ENCODE assay signal across 8 cellular contexts in genomic region chr7:20783716-20784310, GRCh38.
DNase-seq lines count a peak whose midpoint lies in the region; ATAC-seq, FAIRE-seq and TF ChIP-seq lines count a peak whose summit lies in the region.

No MANE protein-coding gene starts in this region.

- peak overlapping the region; percentile 94 for H3K27ac ChIP-seq in HUES48 (ENCODE audit: low read depth, low read length)
- H3K27ac ChIP-seq in duodenal mucosa (ENCODE audit: low read depth, low read length) = no peak overlapping the region

- peak; percentile 8 for TF ChIP-seq CTCF in D721Med (IDR thresholded peaks at IDR 0.05; ENCODE audit: insufficient read depth, missing control alignments)
- no peak for TF ChIP-seq CTCF in nephron (IDR thresholded peaks at IDR 0.05; ENCODE audit: unreplicated experiment in 3 of 3)

- H3K4me3 ChIP-seq in HUES48 (ENCODE audit: low read depth, low read length) = peak overlapping the region; percentile 77
- H3K4me3 ChIP-seq in duodenal mucosa (ENCODE audit: low read depth in 1 of 2, low read length in 2 of 2) = peak overlapping the region; percentile 21 to 47

- no peak overlapping the region for H3K27ac Mint-ChIP-seq in nephron

- H3K4me1 ChIP-seq in HUES48 (ENCODE audit: control insufficient read depth, insufficient read depth, low read length) (peaks cover 53% of the 10 kb centered on the region), duodenal mucosa (ENCODE audit: control insufficient read depth in 1 of 2, insufficient read depth in 2 of 2, low read length in 2 of 2) (peaks cover 10 to 16% of the 10 kb centered on the region in 2 donors)

- no peaks in the 10 kb centered on the region for H3K36me3 ChIP-seq in HUES48 (ENCODE audit: control insufficient read depth, insufficient read depth, low read length)
- no peaks in the 10 kb centered on the region for H3K36me3 ChIP-seq in duodenal mucosa (ENCODE audit: control insufficient read depth in 1 of 2, insufficient read depth in 2 of 2, low read length in 2 of 2)

- H3K27me3 ChIP-seq in HUES48 (ENCODE audit: control insufficient read depth, insufficient read depth, low read length) = peaks cover 73% of the 10 kb centered on the region
- peaks cover 65 to 84% of the 10 kb centered on the region in 2 donors for H3K27me3 ChIP-seq in duodenal mucosa (ENCODE audit: control insufficient read depth in 1 of 2, insufficient read depth in 2 of 2, low read length in 2 of 2)

- H3K27me3 Mint-ChIP-seq in nephron (ENCODE audit: low read depth) = peaks cover 94% of the 10 kb centered on the region

- peak overlapping the region; percentile 71 to 77 (median 73) for H3K4me3 Mint-ChIP-seq in nephron

- H3K9me3 Mint-ChIP-seq in nephron = peaks cover 5% of the 10 kb centered on the region

- H3K9ac ChIP-seq in HUES48 (ENCODE audit: low read depth, low read length) (peak overlapping the region; percentile 63), duodenal mucosa (ENCODE audit: low read depth in 1 of 2, low read length in 2 of 2) (no peak overlapping the region)

- no peak for DNase-seq in D721Med (ENCODE audit: insufficient read length, low spot score)
- no peak for DNase-seq in GF-D8 (lab: John Stamatoyannopoulos, UW)

- peaks cover 34% of the 10 kb centered on the region for H3K4me1 Mint-ChIP-seq in nephron

- ATAC-seq in HG02852 (IDR thresholded peaks at IDR 0.05; ENCODE audit: unreplicated experiment) (no peak), HG02623 (IDR thresholded peaks at IDR 0.05; ENCODE audit: unreplicated experiment) (no peak), GM21367 (IDR thresholded peaks at IDR 0.05; ENCODE audit: unreplicated experiment) (no peak)

- FAIRE-seq in D721Med (lab: Jason Lieb, UNC) = no peak

- H3K9me3 ChIP-seq in HUES48 (ENCODE audit: control insufficient read depth, insufficient read depth, low read length) = no peaks in the 10 kb centered on the region
- no peaks in the 10 kb centered on the region for H3K9me3 ChIP-seq in duodenal mucosa (ENCODE audit: control insufficient read depth in 1 of 2, low read length in 2 of 2)

- no peaks in the 10 kb centered on the region for H3K36me3 Mint-ChIP-seq in nephron (ENCODE audit: low read depth)
